In genomic region chrX:148670277-148670676, GRCh38 we compare ENCODE assay signal across 1 cellular context.
TF ChIP-seq lines count a peak whose summit lies in the region.

No MANE protein-coding gene starts in this region.

TF ChIP-seq in GM23338, 12 proteins besides CTCF, POLR2A, EP300 and RAD21 (continued from another document):
- TF ChIP-seq ZNF462 (CRISPR knock-in tag; IDR thresholded peaks at IDR 0.05): no peak
- TF ChIP-seq JUNB (IDR thresholded peaks at IDR 0.05; ENCODE audit: unreplicated experiment): no peak
